11 cellular contexts compared by ENCODE assay signal in genomic region chr20:1810572-1810925, GRCh38.
DNase-seq lines count a peak whose midpoint lies in the region; ATAC-seq, FAIRE-seq and TF ChIP-seq lines count a peak whose summit lies in the region.
"Had no signal": no experiment of that assay in that cellular context is flagged by ENCODE, and none has a peak within 500 bp of the region (broad histone marks: within the 10 kb centered on the region; RNA-seq: fewer than 3 reads in every experiment).

No MANE protein-coding gene starts in this region.

- H3K4me2 ChIP-seq in BLaER1 (peak overlapping the region; percentile 82), HepG2 (ENCODE audit: low read depth, low read length) (no peak overlapping the region)

- intact Hi-C loops in body of pancreas (cut with DNase I) (no loop called here), HepG2 (cut with micrococcal nuclease; ENCODE audit: unreplicated experiment) (no loop called here)

- in situ Hi-C loops in HepG2 (cut with HindIII; ENCODE audit: extremely low pct_ligation_motif_present, low pct_unique_long_range_greater_than_20kb), result no loop called here

- no peak for TF ChIP-seq CTCF in body of pancreas (IDR thresholded peaks at IDR 0.05)
- no peak for TF ChIP-seq CTCF in HepG2 (CRISPR knock-in tag; IDR thresholded peaks at IDR 0.05)

- peak; percentile 49 for FAIRE-seq in HepG2 (lab: Jason Lieb, UNC)
- FAIRE-seq: GM12892 had no signal

- TF ChIP-seq RAD21 in HepG2 (CRISPR knock-in tag; IDR thresholded peaks at IDR 0.05), result no peak

- no peak overlapping the region for H3K4me3 ChIP-seq in BLaER1
- no peak overlapping the region for H3K4me3 ChIP-seq in body of pancreas
- H3K4me3 ChIP-seq in HepG2 (replicated peaks in 1 of 3; ENCODE audit: insufficient read depth in 1 of 3, low read depth in 2 of 3, low read length in 3 of 3), result no peak overlapping the region
- H3K4me3 ChIP-seq in skeletal muscle tissue (ENCODE audit: low read length in 3 of 3), result no peak overlapping the region

- no peaks in the 10 kb centered on the region for H3K79me2 ChIP-seq in HepG2 (ENCODE audit: insufficient read depth, low read length)

- TF ChIP-seq EP300 in HepG2 (IDR thresholded peaks at IDR 0.05; ENCODE audit: low read depth in 2 of 2, low read length in 2 of 2), result no peak
- no peak for TF ChIP-seq EP300 in HepG2 (CRISPR knock-in tag; IDR thresholded peaks at IDR 0.05; ENCODE audit: borderline replicate concordance)

- H3K36me3 ChIP-seq in BLaER1 (no peaks in the 10 kb centered on the region), body of pancreas (replicated peaks in 1 of 2; ENCODE audit: insufficient read depth in 1 of 2, low read depth in 2 of 2) (no peaks in the 10 kb centered on the region), HepG2 (replicated peaks in 1 of 2; ENCODE audit: control insufficient read depth in 1 of 2, insufficient read depth in 2 of 2, low read length in 2 of 2) (no peaks in the 10 kb centered on the region), skeletal muscle tissue (ENCODE audit: control insufficient read depth in 3 of 3, insufficient read depth in 3 of 3, low read length in 3 of 3) (no peaks in the 10 kb centered on the region)

- H4K20me1 ChIP-seq in BLaER1, result no peaks in the 10 kb centered on the region
- H4K20me1 ChIP-seq in HepG2 (ENCODE audit: insufficient read depth, low read length), result no peaks in the 10 kb centered on the region

- TF ChIP-seq POLR2A in body of pancreas (IDR thresholded peaks at IDR 0.05) (no peak), HepG2 (IDR thresholded peaks at IDR 0.05; ENCODE audit: insufficient read depth in 1 of 2, low read depth in 2 of 2, low read length in 2 of 2) (no peak)

- H2AFZ ChIP-seq in HepG2 (ENCODE audit: low read length), result no peak overlapping the region

- H3K27me3 ChIP-seq in BLaER1 (no peaks in the 10 kb centered on the region), body of pancreas (no peaks in the 10 kb centered on the region), HepG2 (ENCODE audit: control insufficient read depth in 1 of 2, insufficient read depth in 2 of 2, low read length in 2 of 2) (no peaks in the 10 kb centered on the region), skeletal muscle tissue (ENCODE audit: control insufficient read depth in 3 of 3, insufficient read depth in 3 of 3, low read length in 3 of 3) (no peaks in the 10 kb centered on the region)

- no peaks in the 10 kb centered on the region for H3K9me3 ChIP-seq in BLaER1
- H3K9me3 ChIP-seq in body of pancreas, result no peaks in the 10 kb centered on the region
- H3K9me3 ChIP-seq in HepG2 (ENCODE audit: low read length), result no peaks in the 10 kb centered on the region
- no peaks in the 10 kb centered on the region for H3K9me3 ChIP-seq in skeletal muscle tissue (ENCODE audit: control insufficient read depth in 3 of 3, low read length in 3 of 3)

- H3K9ac ChIP-seq in BLaER1, result no peak overlapping the region
- peak overlapping the region; percentile 68 for H3K9ac ChIP-seq in HepG2 (ENCODE audit: insufficient read depth, low read depth, low read length)
- no peak overlapping the region for H3K9ac ChIP-seq in skeletal muscle tissue (ENCODE audit: low read depth in 1 of 3, low read length in 3 of 3)

- POLR2A ChIA-PET in HepG2 (lab: Yijun Ruan, JAX), result interaction anchor here (1.2 to 3.3 kb wide), 4 partner anchors 8 to 64 kb away, joined by 3 to 31 read pairs (median 6); no protein-coding TSS in a partner anchor

- H3K27ac ChIP-seq in BLaER1, result peak overlapping the region; percentile 2; the same call in 1 of the 2 replicates
- H3K27ac ChIP-seq in body of pancreas, result peak overlapping the region in 3 of 4 donors; percentile 76 to 88 (median 84)
- H3K27ac ChIP-seq in HepG2 (ENCODE audit: extremely low read length, insufficient read depth, low read length), result peak overlapping the region; percentile 74
- H3K27ac ChIP-seq in skeletal muscle tissue (ENCODE audit: low read depth, low read length), result peak overlapping the region; percentile 60

- WGBS in body of pancreas, 2 donors, result 44 to 47% methylated on average over 5 of the region's 5 CpGs
- WGBS in HepG2 (ENCODE audit: low lambda C conversion rate), result 83% methylated on average over 5 of the region's 5 CpGs

- DNase-seq in body of pancreas (no peak), HepG2 (ENCODE audit: low spot score) (no peak), NCI-H146 treated with DMSO at 0.1 percent for 48 hours (lab: John Stamatoyannopoulos, UW; ENCODE audit: unreplicated experiment) (no peak), NCI-H1092 treated with DMSO at 0.1 percent for 48 hours (lab: John Stamatoyannopoulos, UW) (no peak), DMS 273 treated with DMSO at 0.1 percent for 48 hours (lab: John Stamatoyannopoulos, UW) (no peak), DMS153 treated with DMSO at 0.1 percent for 48 hours (lab: John Stamatoyannopoulos, UW; ENCODE audit: unreplicated experiment) (no peak)
- DNase-seq: activated B cell treated with CpG ODN at 0.5 μM for 24 hours; activated naive CD8-positive, alpha-beta T cell treated with anti-CD3 and anti-CD28 coated beads, Interleukin-2, amount 10 ng/mL, durations not matched to agents 7 days and 5 days had no signal

- H3K4me1 ChIP-seq in BLaER1, result peaks cover 22% of the 10 kb centered on the region
- peaks cover 16% of the 10 kb centered on the region for H3K4me1 ChIP-seq in body of pancreas
- peaks cover 46% of the 10 kb centered on the region for H3K4me1 ChIP-seq in HepG2 (ENCODE audit: insufficient read depth, low read length)
- peaks cover 23 to 40% (median 33%) of the 10 kb centered on the region in 3 donors for H3K4me1 ChIP-seq in skeletal muscle tissue (ENCODE audit: control insufficient read depth in 3 of 3, insufficient read depth in 3 of 3, low read length in 3 of 3)

- TSS peak; percentile 82 for BruUV-seq in HepG2 (replicated peaks; lab: Mats Ljungman, UMichigan)

- ATAC-seq in body of pancreas, result no peak
- no peak for ATAC-seq in HepG2

- CTCF ChIA-PET in HepG2 (lab: Yijun Ruan, JAX; ENCODE audit: low intra/inter-chr PET ratio, low total read pairs), result no interaction called here

TF ChIP-seq in HepG2, 621 proteins besides CTCF, POLR2A, EP300 and RAD21:
- TF ChIP-seq NFE2 (CRISPR knock-in tag; IDR thresholded peaks at IDR 0.05), result no peak
- no peak for TF ChIP-seq ATM (IDR thresholded peaks at IDR 0.05; ENCODE audit: borderline replicate concordance)
- TF ChIP-seq STAT5B (CRISPR knock-in tag; IDR thresholded peaks at IDR 0.05), result no peak
- TF ChIP-seq ZNF740 (CRISPR knock-in tag; IDR thresholded peaks at IDR 0.05), result no peak
- no peak for TF ChIP-seq SNRNP70 (IDR thresholded peaks at IDR 0.05; ENCODE audit: low read depth, low read length)
- no peak for TF ChIP-seq XBP1 (CRISPR knock-in tag; IDR thresholded peaks at IDR 0.05)
- no peak for TF ChIP-seq ZNF34 (CRISPR knock-in tag; IDR thresholded peaks at IDR 0.05; ENCODE audit: borderline replicate concordance)
- TF ChIP-seq ZNF781 (CRISPR knock-in tag; IDR thresholded peaks at IDR 0.05; ENCODE audit: borderline replicate concordance, not compliant biosample characterization), result no peak
TF ChIP-seq in HepG2: peak in this region for 0.

Comparison
In these comparisons a context has a peak if more than half of its experiments do, and no peak if none do; other contexts are left out.
1. H3K27ac ChIP-seq: peak in every context shown above with its lines; median percentile 84 in body of pancreas; 74 in HepG2; 60 in skeletal muscle tissue; 2 in BLaER1.